1 cellular context compared by ENCODE assay signal in the genomic region with DNA sequence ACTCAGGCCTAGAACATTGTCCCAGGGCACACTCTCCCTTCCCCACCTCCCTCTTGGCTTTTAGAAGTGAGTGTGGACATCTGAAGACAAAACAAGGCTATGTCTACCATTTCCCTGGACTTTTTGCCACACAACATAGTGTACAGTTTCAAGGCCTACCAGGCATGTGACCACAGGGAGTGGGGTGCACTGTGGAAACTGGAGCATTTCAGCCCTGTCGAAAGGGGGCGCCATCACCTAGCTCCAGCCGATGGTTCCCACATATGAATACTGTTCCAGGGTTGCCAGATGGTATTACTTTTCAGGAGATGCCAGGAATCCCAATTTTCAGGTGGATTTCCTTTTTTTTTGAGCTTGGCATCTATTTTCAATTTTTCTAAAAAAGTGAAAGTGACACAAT.
TF ChIP-seq lines count a peak whose summit lies in the region.

No MANE protein-coding gene starts in this region.

TF ChIP-seq in K562, 482 proteins besides CTCF, POLR2A, EP300 and RAD21 (continued from another document):
- TF ChIP-seq, protein P1, sequence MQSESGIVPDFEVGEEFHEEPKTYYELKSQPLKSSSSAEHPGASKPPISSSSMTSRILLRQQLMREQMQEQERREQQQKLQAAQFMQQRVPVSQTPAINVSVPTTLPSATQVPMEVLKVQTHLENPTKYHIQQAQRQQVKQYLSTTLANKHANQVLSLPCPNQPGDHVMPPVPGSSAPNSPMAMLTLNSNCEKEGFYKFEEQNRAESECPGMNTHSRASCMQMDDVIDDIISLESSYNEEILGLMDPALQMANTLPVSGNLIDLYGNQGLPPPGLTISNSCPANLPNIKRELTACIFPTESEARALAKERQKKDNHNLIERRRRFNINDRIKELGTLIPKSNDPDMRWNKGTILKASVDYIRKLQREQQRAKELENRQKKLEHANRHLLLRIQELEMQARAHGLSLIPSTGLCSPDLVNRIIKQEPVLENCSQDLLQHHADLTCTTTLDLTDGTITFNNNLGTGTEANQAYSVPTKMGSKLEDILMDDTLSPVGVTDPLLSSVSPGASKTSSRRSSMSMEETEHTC (IDR thresholded peaks at IDR 0.05) = peak; percentile 81
- 0 out of 2 replicates have a peak, but pooled peaks have one; percentile 31 for TF ChIP-seq RB1 (IDR thresholded peaks at IDR 0.05; ENCODE audit: low read depth)
- no peak for TF ChIP-seq SRSF9 (IDR thresholded peaks at IDR 0.05; ENCODE audit: borderline replicate concordance, low read depth, low read length)
- no peak for TF ChIP-seq MED1 (CRISPR knock-in tag; IDR thresholded peaks at IDR 0.05; ENCODE audit: borderline replicate concordance)
- 0 out of 2 replicates have a peak, but pooled peaks have one; percentile 22 for TF ChIP-seq JUND (IDR thresholded peaks at IDR 0.05; ENCODE audit: borderline replicate concordance, low read depth, low read length)
- no peak for TF ChIP-seq JUND (tag; IDR thresholded peaks at IDR 0.05; ENCODE audit: borderline replicate concordance, low read depth, low read length)
- TF ChIP-seq, protein P2, sequence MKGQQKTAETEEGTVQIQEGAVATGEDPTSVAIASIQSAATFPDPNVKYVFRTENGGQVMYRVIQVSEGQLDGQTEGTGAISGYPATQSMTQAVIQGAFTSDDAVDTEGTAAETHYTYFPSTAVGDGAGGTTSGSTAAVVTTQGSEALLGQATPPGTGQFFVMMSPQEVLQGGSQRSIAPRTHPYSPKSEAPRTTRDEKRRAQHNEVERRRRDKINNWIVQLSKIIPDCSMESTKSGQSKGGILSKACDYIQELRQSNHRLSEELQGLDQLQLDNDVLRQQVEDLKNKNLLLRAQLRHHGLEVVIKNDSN (CRISPR knock-in tag; IDR thresholded peaks at IDR 0.05) = peak; percentile 63
- TF ChIP-seq ZNF717 (CRISPR knock-in tag; IDR thresholded peaks at IDR 0.05) = no peak
- peak; percentile 94 for TF ChIP-seq ZNF707 (CRISPR knock-in tag; conservative IDR thresholded peaks at IDR 0.05)
- TF ChIP-seq SMC3 (conservative IDR thresholded peaks at IDR 0.05; ENCODE audit: insufficient read depth, low read depth, low read length) = peak; percentile 70
- TF ChIP-seq ERF (CRISPR knock-in tag; IDR thresholded peaks at IDR 0.05) = no peak
- TF ChIP-seq KAT2B (IDR thresholded peaks at IDR 0.05; ENCODE audit: low read depth, low read length) = no peak
- TF ChIP-seq BHLHE40 (IDR thresholded peaks at IDR 0.05; ENCODE audit: low read length) = peak; percentile 50; the same call in 1 of the 2 replicates
- TF ChIP-seq, protein P3, sequence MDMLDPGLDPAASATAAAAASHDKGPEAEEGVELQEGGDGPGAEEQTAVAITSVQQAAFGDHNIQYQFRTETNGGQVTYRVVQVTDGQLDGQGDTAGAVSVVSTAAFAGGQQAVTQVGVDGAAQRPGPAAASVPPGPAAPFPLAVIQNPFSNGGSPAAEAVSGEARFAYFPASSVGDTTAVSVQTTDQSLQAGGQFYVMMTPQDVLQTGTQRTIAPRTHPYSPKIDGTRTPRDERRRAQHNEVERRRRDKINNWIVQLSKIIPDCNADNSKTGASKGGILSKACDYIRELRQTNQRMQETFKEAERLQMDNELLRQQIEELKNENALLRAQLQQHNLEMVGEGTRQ (CRISPR knock-in tag; IDR thresholded peaks at IDR 0.05) = peak; percentile 66
